7 cellular contexts compared by ENCODE assay signal in the genomic region with DNA sequence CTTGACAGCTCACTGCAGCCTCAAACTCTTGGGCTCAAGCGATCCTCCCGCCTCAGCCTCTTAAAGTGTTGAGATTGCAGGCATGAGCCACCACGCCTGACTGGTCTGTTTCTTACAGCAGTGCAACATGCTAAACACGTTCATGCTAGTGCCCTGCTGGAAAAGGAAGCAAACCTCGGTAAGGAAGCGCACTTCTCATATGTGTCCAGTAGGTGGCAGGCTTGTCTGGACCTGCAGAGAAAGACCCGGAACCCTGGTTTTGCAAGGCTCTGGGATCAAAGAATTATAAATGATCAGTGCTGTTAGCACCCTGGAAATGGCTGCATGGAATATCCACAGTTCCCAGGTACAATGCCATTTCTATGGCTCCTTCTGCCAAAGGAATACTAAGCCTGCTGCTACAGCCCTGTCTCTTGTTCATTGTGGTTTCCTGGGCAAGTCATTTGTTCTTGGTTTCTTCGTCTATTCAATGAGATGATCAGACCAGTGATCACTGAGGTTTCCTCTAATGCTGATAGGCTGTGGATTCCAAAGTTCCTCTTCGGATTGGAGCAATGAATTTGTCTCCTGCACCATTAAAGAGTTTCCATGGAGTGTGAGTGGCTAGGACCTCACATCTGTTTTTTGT. TPM values are rescaled to one million over a fixed set of nuclear protein-coding genes. Genes with fewer than 3 reads are reported as not detected.
DNase-seq lines count a peak whose midpoint lies in the region; ATAC-seq and TF ChIP-seq lines count a peak whose summit lies in the region.

No MANE protein-coding gene starts in this region.

- no TSS peak for BruUV-seq in IMR-90 (replicated peaks; lab: Mats Ljungman, UMichigan)

- no peaks in the 10 kb centered on the region for H3K9me2 ChIP-seq in OCI-LY1 (ENCODE audit: low read depth, low read length)

- no peak overlapping the region for H3K23ac ChIP-seq in IMR-90 (ENCODE audit: low read depth, low read length)

- peak overlapping the region; percentile 91 for H2AFZ ChIP-seq in IMR-90 (replicated peaks; ENCODE audit: low read length, poor library complexity)
- H2AFZ ChIP-seq in OCI-LY1 (ENCODE audit: low read length): peak overlapping the region; percentile 80; the same call in 1 of the 2 replicates

- peaks cover 0 to 1% (median 0%) of the 10 kb centered on the region in 7 donors for H3K9me3 Mint-ChIP-seq in naive B cell

- no peaks in the 10 kb centered on the region for H3K79me2 ChIP-seq in OCI-LY1 (ENCODE audit: insufficient read depth, low read length)

- no peak overlapping the region for H4K91ac ChIP-seq in IMR-90 (ENCODE audit: insufficient read depth, low read depth, low read length)

- no peaks in the 10 kb centered on the region for H3K36me3 Mint-ChIP-seq in naive B cell

- H2BK15ac ChIP-seq in IMR-90 (ENCODE audit: low read depth, low read length): no peak overlapping the region

- in situ Hi-C loops in IMR-90 (cut with MboI; ENCODE audit: low sequenced_read_pairs): no loop called here

- DNase-seq in GM10248 (ENCODE audit: extremely low spot score) (peak; percentile 77), IMR-90 (peak; percentile 73), epithelial cell of proximal tubule (ENCODE audit: low read depth) (no peak), naive B cell (peak; percentile 73), tibial artery (peak; percentile 64 to 75)
- DNase-seq in activated CD8-positive, alpha-beta memory T cell treated with anti-CD3 and anti-CD28 coated beads, Interleukin-2, amount 50 U/mL, for 48 hours: peak; percentile 75

- CTCF ChIA-PET in GM10248 (lab: Yijun Ruan, JAX) (interaction anchor here (0.7 to 9.2 kb wide), 8 partner anchors 9 to 588 kb away, joined by 3 to 69 read pairs (median 4); a partner anchor contains a TSS), IMR-90 (lab: Yijun Ruan, JAX) (interaction anchor here (0.6 kb wide), 1 partner anchor 103 kb away, joined by 3 read pairs; no protein-coding TSS in a partner anchor)

- dilution Hi-C loops in IMR-90 (cut with HindIII; ENCODE audit: low sequenced_read_pairs, unreplicated experiment): no loop called here

- 16% methylated on average over 8 of the region's 9 CpGs; no CpG with 5 or more reads in 1 of the 2 experiments for WGBS in IMR-90 (ENCODE audit: extremely low coverage in 2 of 2, insufficient read length in 1 of 2), 2 experiments

- peak; percentile 76 for TF ChIP-seq RAD21 in IMR-90 (IDR thresholded peaks at IDR 0.05; ENCODE audit: low read length)

- intact Hi-C loops in IMR-90 (cut with micrococcal nuclease): loop anchor here (5.0 kb wide), 1 partner anchor 587 kb away; no protein-coding TSS in a partner anchor
- intact Hi-C loops in tibial artery (cut with DNase I; ENCODE audit: low total_unique reads): no loop called here

- H3K4me3 ChIP-seq in IMR-90 (ENCODE audit: insufficient read depth, low read depth, low read length) (no peak overlapping the region), OCI-LY1 (ENCODE audit: low read depth, low read length, poor library complexity, severe bottlenecking) (no peak overlapping the region), epithelial cell of proximal tubule (ENCODE audit: low read depth, low read length) (no peak overlapping the region), tibial artery (no peak overlapping the region)

- no peak overlapping the region for H4K5ac ChIP-seq in IMR-90 (ENCODE audit: low read depth, low read length)

- H4K20me1 ChIP-seq in IMR-90 (ENCODE audit: insufficient read depth, low read length): no peaks in the 10 kb centered on the region
- no peaks in the 10 kb centered on the region for H4K20me1 ChIP-seq in OCI-LY1 (ENCODE audit: insufficient read depth, low read length)

- H3K27me3 Mint-ChIP-seq in naive B cell: no peaks in the 10 kb centered on the region

- no peaks in the 10 kb centered on the region; the same call in 1 of the 2 replicates for H3K9me1 ChIP-seq in IMR-90 (ENCODE audit: insufficient read depth, low read length)

- H3K9me3 ChIP-seq in IMR-90 (ENCODE audit: control insufficient read depth, insufficient read depth, low read length) (no peaks in the 10 kb centered on the region), OCI-LY1 (ENCODE audit: low read length) (no peaks in the 10 kb centered on the region), tibial artery (no peaks in the 10 kb centered on the region)

- H2AK9ac ChIP-seq in IMR-90 (replicated peaks; ENCODE audit: low read depth, low read length, poor library complexity): peak overlapping the region; percentile 57

- H3K4me2 ChIP-seq in IMR-90 (ENCODE audit: low read depth, low read length) (no peak overlapping the region), OCI-LY1 (ENCODE audit: low read length) (peak overlapping the region; percentile 33)

- no peaks in the 10 kb centered on the region; a peak in 1 of 4 replicates for H3K79me1 ChIP-seq in IMR-90 (ENCODE audit: low read depth in 1 of 2, low read length in 2 of 2)

- no peak overlapping the region for H3K9ac ChIP-seq in IMR-90 (ENCODE audit: low read depth, low read length)
- H3K9ac ChIP-seq in OCI-LY1 (ENCODE audit: low read length): peak overlapping the region; percentile 42; the same call in 1 of the 2 replicates

- no peak overlapping the region for H2BK5ac ChIP-seq in IMR-90 (ENCODE audit: low read depth, low read length, poor library complexity, severe bottlenecking)

- H3K4me1 Mint-ChIP-seq in naive B cell: peaks cover 41 to 82% (median 73%) of the 10 kb centered on the region in 3 donors

- no peak for TF ChIP-seq POLR2A in IMR-90 (IDR thresholded peaks at IDR 0.05; ENCODE audit: low read depth, low read length)

- H3K56ac ChIP-seq in IMR-90 (ENCODE audit: extremely low read depth, insufficient read depth, low read length): no peak overlapping the region

- H3K4me1 ChIP-seq in IMR-90 (ENCODE audit: control insufficient read depth, insufficient read depth, low read length) (peaks cover 5% of the 10 kb centered on the region), OCI-LY1 (ENCODE audit: insufficient read depth, low read length, severe bottlenecking) (peaks cover 54% of the 10 kb centered on the region), tibial artery (peaks cover 0 to 5% (median 0%) of the 10 kb centered on the region in 4 donors)

- no peak overlapping the region for H3K18ac ChIP-seq in IMR-90 (ENCODE audit: low read depth, low read length)

- peak overlapping the region in 5 of 6 donors; percentile 75 to 97 (median 96) for H3K27ac Mint-ChIP-seq in naive B cell

- H3K27me3 ChIP-seq in IMR-90 (ENCODE audit: control insufficient read depth, insufficient read depth, low read length) (peaks cover 2% of the 10 kb centered on the region; the same call in 1 of the 2 replicates), OCI-LY1 (ENCODE audit: insufficient read depth, low read length) (no peaks in the 10 kb centered on the region), tibial artery (peaks cover 0 to 3% of the 10 kb centered on the region in 2 donors)

- POLR2A ChIA-PET in GM10248 (lab: Yijun Ruan, JAX) (no interaction called here), IMR-90 (lab: Charles Lee; ENCODE audit: unreplicated experiment) (interaction anchor here (0.6 kb wide), 1 partner anchor 11 kb away, joined by 4 read pairs; no protein-coding TSS in a partner anchor)

- H3K4me3 Mint-ChIP-seq in naive B cell: peak overlapping the region; percentile 45 to 91 (median 64)

- H2BK120ac ChIP-seq in IMR-90 (ENCODE audit: low read depth, low read length): no peak overlapping the region

- no peak overlapping the region for H3K14ac ChIP-seq in IMR-90 (replicated peaks; ENCODE audit: low read depth, low read length)

- H3K36me3 ChIP-seq in IMR-90 (ENCODE audit: control insufficient read depth, insufficient read depth, low read length) (no peaks in the 10 kb centered on the region), OCI-LY1 (ENCODE audit: insufficient read depth, low read length) (no peaks in the 10 kb centered on the region), tibial artery (no peaks in the 10 kb centered on the region)

- H3F3A ChIP-seq in OCI-LY1 (ENCODE audit: insufficient read depth, low read length): peaks cover 7% of the 10 kb centered on the region

- H4K8ac ChIP-seq in IMR-90 (ENCODE audit: low read depth in 2 of 2, low read length in 2 of 2): no peak overlapping the region

- TF ChIP-seq CTCF in GM10248 (IDR thresholded peaks at IDR 0.05; ENCODE audit: control extremely low read depth, extremely low read depth, low read depth, missing control alignments) (peak; percentile 87), IMR-90 (conservative IDR thresholded peaks at IDR 0.05; ENCODE audit: low read depth, low read length) (peak; percentile 84), OCI-LY1 (IDR thresholded peaks at IDR 0.05; ENCODE audit: low read length) (peak; percentile 95), epithelial cell of proximal tubule (conservative IDR thresholded peaks at IDR 0.05; ENCODE audit: low read depth, low read length) (peak; percentile 96), tibial artery (IDR thresholded peaks at IDR 0.05) (peak; percentile 75 to 90)

- H3K27ac ChIP-seq in IMR-90 (ENCODE audit: insufficient read depth, low read length) (no peak overlapping the region), OCI-LY1 (ENCODE audit: low read depth, low read length, poor library complexity, severe bottlenecking) (peak overlapping the region; percentile 96), tibial artery (no peak overlapping the region)

- ATAC-seq in IMR-90 (ENCODE audit: low read depth) (peak; percentile 95), naive B cell (ENCODE audit: low read depth in 2 of 2) (peak; percentile 29 to 45)

- no peak overlapping the region for H2AK5ac ChIP-seq in IMR-90 (ENCODE audit: low read depth, low read length)

- H3K4ac ChIP-seq in IMR-90 (ENCODE audit: low read depth, low read length): 0 out of 2 replicates have a peak overlapping the region, but pooled peaks have one; percentile 34

- H2BK20ac ChIP-seq in IMR-90 (ENCODE audit: low read depth, low read length): no peak overlapping the region

RNA-seq across cellular contexts. Expression of a gene that starts 15.9 kb away (rescaled TPM):
- total RNA-seq in IMR-90 (2012; rRNA removed): not detected in 2 replicates
- not detected in 2 replicates for polyA plus RNA-seq in IMR-90 (2012; rRNA removed)
- not detected in 2 replicates for polyA plus RNA-seq in IMR-90 (2012; cell fraction: cytosol; rRNA removed)
- polyA plus RNA-seq in IMR-90 (2012; cell fraction: nucleus; rRNA removed; ENCODE audit: low replicate concordance): not detected in 2 replicates
- not detected in 2 replicates for total RNA-seq in epithelial cell of proximal tubule
- not detected for polyA plus RNA-seq in naive B cell (ENCODE audit: low read depth in 6 of 6)

RNA-seq across cellular contexts. Expression of a gene that starts 24.6 kb away (rescaled TPM):
- total RNA-seq in IMR-90 (2012; rRNA removed) (40.5 and 45.0 TPM in 2 replicates), epithelial cell of proximal tubule (72.8 and 88.2 TPM in 2 replicates)
- polyA plus RNA-seq in IMR-90 (2012; rRNA removed) (30.7 and 31.6 TPM in 2 replicates), naive B cell (ENCODE audit: low read depth in 6 of 6) (under 1 TPM in 4 of 6 donors, not detected in 2; 0.23 to 0.85 (median 0.33) TPM)
- polyA plus RNA-seq in IMR-90 (2012; cell fraction: cytosol; rRNA removed): 8.4 and 16.7 TPM in 2 replicates
- polyA plus RNA-seq in IMR-90 (2012; cell fraction: nucleus; rRNA removed; ENCODE audit: low replicate concordance): 20.0 and 30.2 TPM in 2 replicates

RNA-seq across cellular contexts. Expression of a gene that starts 40.5 kb away (rescaled TPM):
- total RNA-seq in IMR-90 (2012; rRNA removed): 0.28 and 0.36 TPM in 2 replicates
- polyA plus RNA-seq in IMR-90 (2012; rRNA removed): 0.72 and 1.1 TPM in 2 replicates
- polyA plus RNA-seq in IMR-90 (2012; cell fraction: cytosol; rRNA removed): 0.33 TPM in 1 of 2 replicates, not detected in the other
- 15.3 and 21.0 TPM in 2 replicates for polyA plus RNA-seq in IMR-90 (2012; cell fraction: nucleus; rRNA removed; ENCODE audit: low replicate concordance)
- total RNA-seq in epithelial cell of proximal tubule: not detected in 2 replicates
- polyA plus RNA-seq in naive B cell (ENCODE audit: low read depth in 6 of 6): 10 to 100 TPM; 14.0 to 28.1 (median 18.6) TPM

RNA-seq across cellular contexts. Expression of a gene that starts 40.8 kb away (rescaled TPM):
- total RNA-seq in IMR-90 (2012; rRNA removed) (2.2 and 2.7 TPM in 2 replicates), epithelial cell of proximal tubule (6.3 and 9.3 TPM in 2 replicates)
- polyA plus RNA-seq in IMR-90 (2012; rRNA removed) (6.3 and 8.1 TPM in 2 replicates), naive B cell (ENCODE audit: low read depth in 6 of 6) (10 to 100 TPM in 1 of 6 donors, 1 to 10 TPM in 5; 1.2 to 10.3 (median 7.4) TPM)
- 6.7 and 9.4 TPM in 2 replicates for polyA plus RNA-seq in IMR-90 (2012; cell fraction: cytosol; rRNA removed)
- 3.1 and 5.5 TPM in 2 replicates for polyA plus RNA-seq in IMR-90 (2012; cell fraction: nucleus; rRNA removed; ENCODE audit: low replicate concordance)
